Comparison of ENCODE assay signal across 22 cellular contexts in the genomic region with DNA sequence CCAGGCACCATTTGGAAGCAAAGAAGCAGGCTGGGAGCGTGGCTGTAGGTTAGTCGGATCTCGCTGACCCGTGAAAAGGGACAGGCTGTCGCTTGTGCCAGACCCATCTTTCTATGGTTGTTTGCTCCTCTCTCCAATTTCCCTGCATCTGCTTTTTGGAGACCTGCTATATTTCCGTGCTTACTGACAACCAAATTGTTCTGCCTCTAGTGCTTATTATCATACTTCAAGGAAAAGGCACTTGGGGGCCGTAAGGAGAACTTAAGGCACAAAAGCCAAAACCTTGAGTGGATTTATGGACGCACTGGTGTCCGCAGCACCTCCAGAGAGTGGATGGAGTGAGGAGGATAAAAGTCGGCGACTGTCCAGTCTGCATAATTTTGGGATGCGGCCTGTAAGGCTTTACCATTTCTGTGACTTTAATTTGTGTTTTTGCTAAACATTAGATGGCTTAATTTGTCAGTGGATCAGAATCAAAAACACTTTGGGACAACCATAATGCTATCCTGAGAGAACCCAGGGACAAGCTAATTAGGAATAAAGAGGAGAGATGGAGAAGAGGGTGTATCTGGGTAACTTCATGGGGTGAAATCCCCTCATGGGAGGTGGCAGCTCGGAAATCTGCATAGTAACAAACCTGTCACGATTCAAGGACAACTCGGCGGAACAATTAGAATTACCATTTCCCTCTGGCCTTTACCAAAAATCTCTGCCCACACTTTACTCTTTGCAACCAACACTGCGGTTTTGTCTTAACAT.
DNase-seq lines count a peak whose midpoint lies in the region; ATAC-seq and TF ChIP-seq lines count a peak whose summit lies in the region.
"Had no signal": no experiment of that assay in that cellular context is flagged by ENCODE, and none has a peak within 500 bp of the region (broad histone marks: within the 10 kb centered on the region; RNA-seq: fewer than 3 reads in every experiment).

No MANE protein-coding gene starts in this region.

- peak; percentile 40 for ATAC-seq in SK-N-SH treated with all-trans-retinoic acid at 6 μM for 48 hours
- ATAC-seq in GM19035 (IDR thresholded peaks at IDR 0.05; ENCODE audit: unreplicated experiment), result no peak
- ATAC-seq: A549, GM12878 had no signal

- H3K9me3 Mint-ChIP-seq in neural crest cell, result peaks cover 5% of the 10 kb centered on the region
- H3K9me3 Mint-ChIP-seq: HFFc6 had no signal

- H3K4me1 ChIP-seq in BE2C, result peaks cover 46% of the 10 kb centered on the region
- H3K4me1 ChIP-seq: A549, Caco-2, HAP-1 had no signal

- H3K4me1 Mint-ChIP-seq in neural crest cell, result peaks cover 58% of the 10 kb centered on the region
- H3K4me1 Mint-ChIP-seq: CD4-positive, alpha-beta memory T cell had no signal

- H3K27me3 ChIP-seq in BE2C, result no peaks in the 10 kb centered on the region

- H3K9me3 ChIP-seq in BE2C, result no peaks in the 10 kb centered on the region
- H3K9me3 ChIP-seq: A549, Caco-2, HAP-1 had no signal

- H3K36me3 ChIP-seq in BE2C, result no peaks in the 10 kb centered on the region
- H3K36me3 ChIP-seq: HAP-1 had no signal

- no peaks in the 10 kb centered on the region for H3K36me3 Mint-ChIP-seq in neural crest cell (ENCODE audit: low read depth)
- H3K36me3 Mint-ChIP-seq: CD4-positive, alpha-beta memory T cell had no signal

- TF ChIP-seq CTCF in BE2C (IDR thresholded peaks at IDR 0.05; ENCODE audit: low read depth, low read length) (no peak), neural crest cell (conservative IDR thresholded peaks at IDR 0.05) (no peak)

- no peaks in the 10 kb centered on the region for H3K27me3 Mint-ChIP-seq in neural crest cell (ENCODE audit: low read depth)
- H3K27me3 Mint-ChIP-seq: CD4-positive, alpha-beta memory T cell had no signal

- H3K4me3 ChIP-seq in BE2C (ENCODE audit: low read depth, low read length), result peak overlapping the region; percentile 26
- H3K4me3 ChIP-seq: A549, GM12878, HAP-1 had no signal

- H3K4me3 Mint-ChIP-seq in neural crest cell, result no peak overlapping the region
- H3K4me3 Mint-ChIP-seq: CD4-positive, alpha-beta memory T cell; HFFc6 had no signal

- peak overlapping the region; percentile 55 for H3K27ac Mint-ChIP-seq in neural crest cell (ENCODE audit: unreplicated experiment)
- H3K27ac Mint-ChIP-seq: CD4-positive, alpha-beta memory T cell; HFFc6 had no signal

- DNase-seq in BE2C (peak; percentile 74), NCI-H69 (lab: John Stamatoyannopoulos, UW) (peak; percentile 19), neural crest cell (ENCODE audit: low read depth, low spot score) (no peak), UCSD-AML1 (lab: John Stamatoyannopoulos, UW; ENCODE audit: unreplicated experiment) (no peak), H4 (ENCODE audit: low spot score) (no peak), NCI-H2196 treated with DMSO at 0.1 percent for 48 hours (lab: John Stamatoyannopoulos, UW; ENCODE audit: unreplicated experiment) (no peak)
- DNase-seq: 8988T; ACHN; AML-193; C1 segment of cervical spinal cord; Caco-2; CD4-positive, alpha-beta memory T cell; DMS79; EL; GDM1; GOT3; HFFc6 had no signal

TF ChIP-seq in SK-N-SH treated with all-trans-retinoic acid at 6 μM for 48 hours, 23 proteins besides CTCF, POLR2A, EP300 and RAD21 (continues in another document):
- peak; percentile 86 for TF ChIP-seq ESRRG (CRISPR knock-in tag; IDR thresholded peaks at IDR 0.05)
- TF ChIP-seq ZNF8 (CRISPR knock-in tag; IDR thresholded peaks at IDR 0.05), result peak; percentile 56; the same call in 1 of the 2 replicates
- TF ChIP-seq ZNF565 (CRISPR knock-in tag; conservative IDR thresholded peaks at IDR 0.05; ENCODE audit: low read depth), result peak; percentile 83; the same call in 1 of the 2 replicates
- TF ChIP-seq, protein P1, sequence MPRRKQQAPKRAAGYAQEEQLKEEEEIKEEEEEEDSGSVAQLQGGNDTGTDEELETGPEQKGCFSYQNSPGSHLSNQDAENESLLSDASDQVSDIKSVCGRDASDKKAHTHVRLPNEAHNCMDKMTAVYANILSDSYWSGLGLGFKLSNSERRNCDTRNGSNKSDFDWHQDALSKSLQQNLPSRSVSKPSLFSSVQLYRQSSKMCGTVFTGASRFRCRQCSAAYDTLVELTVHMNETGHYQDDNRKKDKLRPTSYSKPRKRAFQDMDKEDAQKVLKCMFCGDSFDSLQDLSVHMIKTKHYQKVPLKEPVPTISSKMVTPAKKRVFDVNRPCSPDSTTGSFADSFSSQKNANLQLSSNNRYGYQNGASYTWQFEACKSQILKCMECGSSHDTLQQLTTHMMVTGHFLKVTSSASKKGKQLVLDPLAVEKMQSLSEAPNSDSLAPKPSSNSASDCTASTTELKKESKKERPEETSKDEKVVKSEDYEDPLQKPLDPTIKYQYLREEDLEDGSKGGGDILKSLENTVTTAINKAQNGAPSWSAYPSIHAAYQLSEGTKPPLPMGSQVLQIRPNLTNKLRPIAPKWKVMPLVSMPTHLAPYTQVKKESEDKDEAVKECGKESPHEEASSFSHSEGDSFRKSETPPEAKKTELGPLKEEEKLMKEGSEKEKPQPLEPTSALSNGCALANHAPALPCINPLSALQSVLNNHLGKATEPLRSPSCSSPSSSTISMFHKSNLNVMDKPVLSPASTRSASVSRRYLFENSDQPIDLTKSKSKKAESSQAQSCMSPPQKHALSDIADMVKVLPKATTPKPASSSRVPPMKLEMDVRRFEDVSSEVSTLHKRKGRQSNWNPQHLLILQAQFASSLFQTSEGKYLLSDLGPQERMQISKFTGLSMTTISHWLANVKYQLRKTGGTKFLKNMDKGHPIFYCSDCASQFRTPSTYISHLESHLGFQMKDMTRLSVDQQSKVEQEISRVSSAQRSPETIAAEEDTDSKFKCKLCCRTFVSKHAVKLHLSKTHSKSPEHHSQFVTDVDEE (CRISPR knock-in tag; IDR thresholded peaks at IDR 0.05), result peak; percentile 99
- no peak for TF ChIP-seq OSR1 (CRISPR knock-in tag; IDR thresholded peaks at IDR 0.05)
- TF ChIP-seq, protein P2, sequence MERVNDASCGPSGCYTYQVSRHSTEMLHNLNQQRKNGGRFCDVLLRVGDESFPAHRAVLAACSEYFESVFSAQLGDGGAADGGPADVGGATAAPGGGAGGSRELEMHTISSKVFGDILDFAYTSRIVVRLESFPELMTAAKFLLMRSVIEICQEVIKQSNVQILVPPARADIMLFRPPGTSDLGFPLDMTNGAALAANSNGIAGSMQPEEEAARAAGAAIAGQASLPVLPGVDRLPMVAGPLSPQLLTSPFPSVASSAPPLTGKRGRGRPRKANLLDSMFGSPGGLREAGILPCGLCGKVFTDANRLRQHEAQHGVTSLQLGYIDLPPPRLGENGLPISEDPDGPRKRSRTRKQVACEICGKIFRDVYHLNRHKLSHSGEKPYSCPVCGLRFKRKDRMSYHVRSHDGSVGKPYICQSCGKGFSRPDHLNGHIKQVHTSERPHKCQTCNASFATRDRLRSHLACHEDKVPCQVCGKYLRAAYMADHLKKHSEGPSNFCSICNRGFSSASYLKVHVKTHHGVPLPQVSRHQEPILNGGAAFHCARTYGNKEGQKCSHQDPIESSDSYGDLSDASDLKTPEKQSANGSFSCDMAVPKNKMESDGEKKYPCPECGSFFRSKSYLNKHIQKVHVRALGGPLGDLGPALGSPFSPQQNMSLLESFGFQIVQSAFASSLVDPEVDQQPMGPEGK (CRISPR knock-in tag; IDR thresholded peaks at IDR 0.05; ENCODE audit: borderline replicate concordance), result no peak
- peak; percentile 90 for TF ChIP-seq ZNF70 (CRISPR knock-in tag; IDR thresholded peaks at IDR 0.05)
- 0 out of 2 replicates have a peak, but pooled peaks have one; percentile 14 for TF ChIP-seq PPARA (CRISPR knock-in tag; IDR thresholded peaks at IDR 0.05; ENCODE audit: borderline replicate concordance)
- TF ChIP-seq ZFP30 (CRISPR knock-in tag; IDR thresholded peaks at IDR 0.05), result no peak
- no peak; the same call in 1 of the 2 replicates for TF ChIP-seq POU6F1 (CRISPR knock-in tag; IDR thresholded peaks at IDR 0.05; ENCODE audit: borderline replicate concordance, low read depth)
- 0 out of 2 replicates have a peak, but pooled peaks have one; percentile 34 for TF ChIP-seq SNAI2 (CRISPR knock-in tag; IDR thresholded peaks at IDR 0.05)
- peak; percentile 77 for TF ChIP-seq ISL1 (CRISPR knock-in tag; IDR thresholded peaks at IDR 0.05)
- TF ChIP-seq ZFP3 (CRISPR knock-in tag; IDR thresholded peaks at IDR 0.05), result no peak
- no peak; the same call in 1 of the 2 replicates for TF ChIP-seq ARNTL (CRISPR knock-in tag; IDR thresholded peaks at IDR 0.05; ENCODE audit: borderline replicate concordance, low read depth)
- peak; percentile 100 for TF ChIP-seq TCF4 (CRISPR knock-in tag; IDR thresholded peaks at IDR 0.05; ENCODE audit: borderline replicate concordance)
- TF ChIP-seq RARB (CRISPR knock-in tag; IDR thresholded peaks at IDR 0.05), result no peak
- TF ChIP-seq, protein P3, sequence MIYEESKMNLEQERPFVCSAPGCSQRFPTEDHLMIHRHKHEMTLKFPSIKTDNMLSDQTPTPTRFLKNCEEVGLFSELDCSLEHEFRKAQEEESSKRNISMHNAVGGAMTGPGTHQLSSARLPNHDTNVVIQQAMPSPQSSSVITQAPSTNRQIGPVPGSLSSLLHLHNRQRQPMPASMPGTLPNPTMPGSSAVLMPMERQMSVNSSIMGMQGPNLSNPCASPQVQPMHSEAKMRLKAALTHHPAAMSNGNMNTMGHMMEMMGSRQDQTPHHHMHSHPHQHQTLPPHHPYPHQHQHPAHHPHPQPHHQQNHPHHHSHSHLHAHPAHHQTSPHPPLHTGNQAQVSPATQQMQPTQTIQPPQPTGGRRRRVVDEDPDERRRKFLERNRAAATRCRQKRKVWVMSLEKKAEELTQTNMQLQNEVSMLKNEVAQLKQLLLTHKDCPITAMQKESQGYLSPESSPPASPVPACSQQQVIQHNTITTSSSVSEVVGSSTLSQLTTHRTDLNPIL (CRISPR knock-in tag; IDR thresholded peaks at IDR 0.05; ENCODE audit: low read depth), result peak; percentile 18; the same call in 1 of the 2 replicates
- no peak; the same call in 1 of the 2 replicates for TF ChIP-seq CSDC2 (CRISPR knock-in tag; IDR thresholded peaks at IDR 0.05)
- TF ChIP-seq GLIS3 (CRISPR knock-in tag; IDR thresholded peaks at IDR 0.05), result peak; percentile 63; the same call in 1 of the 2 replicates

Comparison
In these comparisons a context has a peak if more than half of its experiments do, and no peak if none do; other contexts are left out.
1. DNase-seq: peak in BE2C (single experiment) and NCI-H69 (single experiment); none in neural crest cell (single experiment), UCSD-AML1 (single experiment), H4 (single experiment) and NCI-H2196 treated with DMSO at 0.1 percent for 48 hours (single experiment).